In the genomic region with DNA sequence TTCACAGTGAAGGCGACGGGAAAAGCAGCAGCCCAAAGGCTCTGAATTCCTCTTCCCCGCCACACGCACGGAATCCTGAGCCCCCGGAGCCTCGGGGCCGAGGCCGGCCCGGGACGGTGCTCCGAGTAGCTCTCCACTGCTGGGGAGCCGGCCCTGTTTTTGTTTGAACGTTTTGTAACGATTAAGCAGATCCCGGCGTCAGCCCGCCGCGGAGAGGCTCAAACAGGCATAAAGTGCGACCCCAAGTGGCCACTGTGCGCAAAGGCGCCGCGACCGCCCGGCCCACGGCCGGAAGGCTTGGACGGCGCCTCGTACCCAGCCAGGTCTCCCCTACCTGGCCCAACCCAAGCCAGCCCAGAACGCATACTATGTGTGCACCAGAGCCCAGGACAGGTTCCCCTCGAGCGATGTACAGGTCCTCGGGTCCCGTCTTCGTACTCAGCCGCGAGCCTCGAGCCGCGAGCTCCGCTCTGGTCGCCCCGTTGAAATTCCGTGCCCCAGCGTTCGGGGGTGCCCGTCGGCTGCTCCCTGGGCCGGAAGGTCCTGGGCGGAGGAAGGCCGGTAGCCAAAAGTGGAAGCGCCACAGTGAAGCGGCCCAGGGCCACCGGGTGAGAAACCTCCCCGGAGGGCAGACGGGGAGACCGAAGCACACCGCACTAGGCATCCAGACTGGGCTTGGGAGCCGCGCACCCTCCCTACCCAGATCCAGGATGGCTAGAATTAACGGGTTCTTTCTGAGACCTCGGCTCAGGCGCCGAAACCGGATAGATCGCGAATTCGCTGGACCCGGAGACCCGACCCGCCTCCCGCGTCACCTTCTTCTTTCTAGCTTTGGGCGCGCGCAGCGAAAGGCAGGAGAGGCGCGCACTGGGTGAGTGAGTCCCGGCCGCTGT, we compare ENCODE assay signal across 1 cellular context.
TF ChIP-seq lines count a peak whose summit lies in the region.

No MANE protein-coding gene starts in this region.

TF ChIP-seq in HepG2, 621 proteins besides CTCF, POLR2A, EP300 and RAD21 (continued from another document and continues in another):
- TF ChIP-seq ETV6 (CRISPR knock-in tag; conservative IDR thresholded peaks at IDR 0.05) = no peak
- TF ChIP-seq ZSCAN12 (CRISPR knock-in tag; IDR thresholded peaks at IDR 0.05) = no peak
- TF ChIP-seq, protein P1, sequence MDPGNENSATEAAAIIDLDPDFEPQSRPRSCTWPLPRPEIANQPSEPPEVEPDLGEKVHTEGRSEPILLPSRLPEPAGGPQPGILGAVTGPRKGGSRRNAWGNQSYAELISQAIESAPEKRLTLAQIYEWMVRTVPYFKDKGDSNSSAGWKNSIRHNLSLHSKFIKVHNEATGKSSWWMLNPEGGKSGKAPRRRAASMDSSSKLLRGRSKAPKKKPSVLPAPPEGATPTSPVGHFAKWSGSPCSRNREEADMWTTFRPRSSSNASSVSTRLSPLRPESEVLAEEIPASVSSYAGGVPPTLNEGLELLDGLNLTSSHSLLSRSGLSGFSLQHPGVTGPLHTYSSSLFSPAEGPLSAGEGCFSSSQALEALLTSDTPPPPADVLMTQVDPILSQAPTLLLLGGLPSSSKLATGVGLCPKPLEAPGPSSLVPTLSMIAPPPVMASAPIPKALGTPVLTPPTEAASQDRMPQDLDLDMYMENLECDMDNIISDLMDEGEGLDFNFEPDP (CRISPR knock-in tag; conservative IDR thresholded peaks at IDR 0.05) = no peak
- TF ChIP-seq, protein P2, sequence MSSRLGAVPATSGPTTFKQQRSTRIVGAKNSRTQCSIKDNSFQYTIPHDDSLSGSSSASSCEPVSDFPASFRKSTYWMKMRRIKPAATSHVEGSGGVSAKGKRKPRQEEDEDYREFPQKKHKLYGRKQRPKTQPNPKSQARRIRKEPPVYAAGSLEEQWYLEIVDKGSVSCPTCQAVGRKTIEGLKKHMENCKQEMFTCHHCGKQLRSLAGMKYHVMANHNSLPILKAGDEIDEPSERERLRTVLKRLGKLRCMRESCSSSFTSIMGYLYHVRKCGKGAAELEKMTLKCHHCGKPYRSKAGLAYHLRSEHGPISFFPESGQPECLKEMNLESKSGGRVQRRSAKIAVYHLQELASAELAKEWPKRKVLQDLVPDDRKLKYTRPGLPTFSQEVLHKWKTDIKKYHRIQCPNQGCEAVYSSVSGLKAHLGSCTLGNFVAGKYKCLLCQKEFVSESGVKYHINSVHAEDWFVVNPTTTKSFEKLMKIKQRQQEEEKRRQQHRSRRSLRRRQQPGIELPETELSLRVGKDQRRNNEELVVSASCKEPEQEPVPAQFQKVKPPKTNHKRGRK (CRISPR knock-in tag; IDR thresholded peaks at IDR 0.05) = no peak
- TF ChIP-seq ZNF329 (CRISPR knock-in tag; IDR thresholded peaks at IDR 0.05; ENCODE audit: low read depth) = peak; percentile 17; the same call in 1 of the 2 replicates
- TF ChIP-seq IRF2 (CRISPR knock-in tag; IDR thresholded peaks at IDR 0.05) = no peak
- peak; percentile 54; the same call in 1 of the 2 replicates for TF ChIP-seq WIZ (CRISPR knock-in tag; IDR thresholded peaks at IDR 0.05)
- no peak for TF ChIP-seq SMYD3 (CRISPR knock-in tag; IDR thresholded peaks at IDR 0.05)
- TF ChIP-seq, protein P3, sequence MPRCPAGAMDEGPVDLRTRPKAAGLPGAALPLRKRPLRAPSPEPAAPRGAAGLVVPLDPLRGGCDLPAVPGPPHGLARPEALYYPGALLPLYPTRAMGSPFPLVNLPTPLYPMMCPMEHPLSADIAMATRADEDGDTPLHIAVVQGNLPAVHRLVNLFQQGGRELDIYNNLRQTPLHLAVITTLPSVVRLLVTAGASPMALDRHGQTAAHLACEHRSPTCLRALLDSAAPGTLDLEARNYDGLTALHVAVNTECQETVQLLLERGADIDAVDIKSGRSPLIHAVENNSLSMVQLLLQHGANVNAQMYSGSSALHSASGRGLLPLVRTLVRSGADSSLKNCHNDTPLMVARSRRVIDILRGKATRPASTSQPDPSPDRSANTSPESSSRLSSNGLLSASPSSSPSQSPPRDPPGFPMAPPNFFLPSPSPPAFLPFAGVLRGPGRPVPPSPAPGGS (CRISPR knock-in tag; IDR thresholded peaks at IDR 0.05) = peak; percentile 94
- TF ChIP-seq SRF (IDR thresholded peaks at IDR 0.05; ENCODE audit: low read depth, low read length) = no peak
- no peak for TF ChIP-seq ATAD3A (CRISPR knock-in tag; IDR thresholded peaks at IDR 0.05)
- TF ChIP-seq HHEX (CRISPR knock-in tag; IDR thresholded peaks at IDR 0.05) = no peak
- TF ChIP-seq, protein P4, sequence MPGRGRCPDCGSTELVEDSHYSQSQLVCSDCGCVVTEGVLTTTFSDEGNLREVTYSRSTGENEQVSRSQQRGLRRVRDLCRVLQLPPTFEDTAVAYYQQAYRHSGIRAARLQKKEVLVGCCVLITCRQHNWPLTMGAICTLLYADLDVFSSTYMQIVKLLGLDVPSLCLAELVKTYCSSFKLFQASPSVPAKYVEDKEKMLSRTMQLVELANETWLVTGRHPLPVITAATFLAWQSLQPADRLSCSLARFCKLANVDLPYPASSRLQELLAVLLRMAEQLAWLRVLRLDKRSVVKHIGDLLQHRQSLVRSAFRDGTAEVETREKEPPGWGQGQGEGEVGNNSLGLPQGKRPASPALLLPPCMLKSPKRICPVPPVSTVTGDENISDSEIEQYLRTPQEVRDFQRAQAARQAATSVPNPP (CRISPR knock-in tag; IDR thresholded peaks at IDR 0.05) = 0 out of 2 replicates have a peak, but pooled peaks have one; percentile 53
- TF ChIP-seq ZNF232 (CRISPR knock-in tag; IDR thresholded peaks at IDR 0.05; ENCODE audit: borderline replicate concordance) = 0 out of 2 replicates have a peak, but pooled peaks have one; percentile 81
- TF ChIP-seq ZNF337 (CRISPR knock-in tag; IDR thresholded peaks at IDR 0.05; ENCODE audit: borderline replicate concordance, low read depth) = peak; percentile 87; the same call in 1 of the 2 replicates
- TF ChIP-seq, protein P5, sequence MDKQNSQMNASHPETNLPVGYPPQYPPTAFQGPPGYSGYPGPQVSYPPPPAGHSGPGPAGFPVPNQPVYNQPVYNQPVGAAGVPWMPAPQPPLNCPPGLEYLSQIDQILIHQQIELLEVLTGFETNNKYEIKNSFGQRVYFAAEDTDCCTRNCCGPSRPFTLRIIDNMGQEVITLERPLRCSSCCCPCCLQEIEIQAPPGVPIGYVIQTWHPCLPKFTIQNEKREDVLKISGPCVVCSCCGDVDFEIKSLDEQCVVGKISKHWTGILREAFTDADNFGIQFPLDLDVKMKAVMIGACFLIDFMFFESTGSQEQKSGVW (CRISPR knock-in tag; IDR thresholded peaks at IDR 0.05; ENCODE audit: borderline replicate concordance) = no peak
- TF ChIP-seq, protein P6, sequence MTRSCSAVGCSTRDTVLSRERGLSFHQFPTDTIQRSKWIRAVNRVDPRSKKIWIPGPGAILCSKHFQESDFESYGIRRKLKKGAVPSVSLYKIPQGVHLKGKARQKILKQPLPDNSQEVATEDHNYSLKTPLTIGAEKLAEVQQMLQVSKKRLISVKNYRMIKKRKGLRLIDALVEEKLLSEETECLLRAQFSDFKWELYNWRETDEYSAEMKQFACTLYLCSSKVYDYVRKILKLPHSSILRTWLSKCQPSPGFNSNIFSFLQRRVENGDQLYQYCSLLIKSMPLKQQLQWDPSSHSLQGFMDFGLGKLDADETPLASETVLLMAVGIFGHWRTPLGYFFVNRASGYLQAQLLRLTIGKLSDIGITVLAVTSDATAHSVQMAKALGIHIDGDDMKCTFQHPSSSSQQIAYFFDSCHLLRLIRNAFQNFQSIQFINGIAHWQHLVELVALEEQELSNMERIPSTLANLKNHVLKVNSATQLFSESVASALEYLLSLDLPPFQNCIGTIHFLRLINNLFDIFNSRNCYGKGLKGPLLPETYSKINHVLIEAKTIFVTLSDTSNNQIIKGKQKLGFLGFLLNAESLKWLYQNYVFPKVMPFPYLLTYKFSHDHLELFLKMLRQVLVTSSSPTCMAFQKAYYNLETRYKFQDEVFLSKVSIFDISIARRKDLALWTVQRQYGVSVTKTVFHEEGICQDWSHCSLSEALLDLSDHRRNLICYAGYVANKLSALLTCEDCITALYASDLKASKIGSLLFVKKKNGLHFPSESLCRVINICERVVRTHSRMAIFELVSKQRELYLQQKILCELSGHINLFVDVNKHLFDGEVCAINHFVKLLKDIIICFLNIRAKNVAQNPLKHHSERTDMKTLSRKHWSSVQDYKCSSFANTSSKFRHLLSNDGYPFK (CRISPR knock-in tag; IDR thresholded peaks at IDR 0.05; ENCODE audit: borderline replicate concordance) = peak; percentile 47; the same call in 1 of the 2 replicates
- no peak for TF ChIP-seq HNRNPL (IDR thresholded peaks at IDR 0.05; ENCODE audit: low read depth, low read length)
- TF ChIP-seq YEATS4 (CRISPR knock-in tag; IDR thresholded peaks at IDR 0.05; ENCODE audit: borderline replicate concordance) = peak; percentile 47; the same call in 1 of the 2 replicates
- no peak for TF ChIP-seq IKZF4 (CRISPR knock-in tag; IDR thresholded peaks at IDR 0.05; ENCODE audit: borderline replicate concordance, low read depth, not compliant biosample characterization)
- no peak for TF ChIP-seq PRPF4 (IDR thresholded peaks at IDR 0.05; ENCODE audit: low read depth, low read length, poor library complexity, severe bottlenecking)
- TF ChIP-seq, protein P7, sequence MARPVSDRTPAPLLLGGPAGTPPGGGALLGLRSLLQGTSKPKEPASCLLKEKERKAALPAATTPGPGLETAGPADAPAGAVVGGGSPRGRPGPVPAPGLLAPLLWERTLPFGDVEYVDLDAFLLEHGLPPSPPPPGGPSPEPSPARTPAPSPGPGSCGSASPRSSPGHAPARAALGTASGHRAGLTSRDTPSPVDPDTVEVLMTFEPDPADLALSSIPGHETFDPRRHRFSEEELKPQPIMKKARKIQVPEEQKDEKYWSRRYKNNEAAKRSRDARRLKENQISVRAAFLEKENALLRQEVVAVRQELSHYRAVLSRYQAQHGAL (CRISPR knock-in tag; IDR thresholded peaks at IDR 0.05; ENCODE audit: not compliant biosample characterization) = no peak
- TF ChIP-seq ONECUT2 (CRISPR knock-in tag; IDR thresholded peaks at IDR 0.05) = no peak
- TF ChIP-seq, protein P8, sequence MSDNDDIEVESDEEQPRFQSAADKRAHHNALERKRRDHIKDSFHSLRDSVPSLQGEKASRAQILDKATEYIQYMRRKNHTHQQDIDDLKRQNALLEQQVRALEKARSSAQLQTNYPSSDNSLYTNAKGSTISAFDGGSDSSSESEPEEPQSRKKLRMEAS (IDR thresholded peaks at IDR 0.05) = no peak
- no peak for TF ChIP-seq MIER3 (CRISPR knock-in tag; IDR thresholded peaks at IDR 0.05; ENCODE audit: borderline replicate concordance)
- TF ChIP-seq ZMYM4 (CRISPR knock-in tag; IDR thresholded peaks at IDR 0.05) = no peak; the same call in 1 of the 2 replicates
- TF ChIP-seq, protein P9, sequence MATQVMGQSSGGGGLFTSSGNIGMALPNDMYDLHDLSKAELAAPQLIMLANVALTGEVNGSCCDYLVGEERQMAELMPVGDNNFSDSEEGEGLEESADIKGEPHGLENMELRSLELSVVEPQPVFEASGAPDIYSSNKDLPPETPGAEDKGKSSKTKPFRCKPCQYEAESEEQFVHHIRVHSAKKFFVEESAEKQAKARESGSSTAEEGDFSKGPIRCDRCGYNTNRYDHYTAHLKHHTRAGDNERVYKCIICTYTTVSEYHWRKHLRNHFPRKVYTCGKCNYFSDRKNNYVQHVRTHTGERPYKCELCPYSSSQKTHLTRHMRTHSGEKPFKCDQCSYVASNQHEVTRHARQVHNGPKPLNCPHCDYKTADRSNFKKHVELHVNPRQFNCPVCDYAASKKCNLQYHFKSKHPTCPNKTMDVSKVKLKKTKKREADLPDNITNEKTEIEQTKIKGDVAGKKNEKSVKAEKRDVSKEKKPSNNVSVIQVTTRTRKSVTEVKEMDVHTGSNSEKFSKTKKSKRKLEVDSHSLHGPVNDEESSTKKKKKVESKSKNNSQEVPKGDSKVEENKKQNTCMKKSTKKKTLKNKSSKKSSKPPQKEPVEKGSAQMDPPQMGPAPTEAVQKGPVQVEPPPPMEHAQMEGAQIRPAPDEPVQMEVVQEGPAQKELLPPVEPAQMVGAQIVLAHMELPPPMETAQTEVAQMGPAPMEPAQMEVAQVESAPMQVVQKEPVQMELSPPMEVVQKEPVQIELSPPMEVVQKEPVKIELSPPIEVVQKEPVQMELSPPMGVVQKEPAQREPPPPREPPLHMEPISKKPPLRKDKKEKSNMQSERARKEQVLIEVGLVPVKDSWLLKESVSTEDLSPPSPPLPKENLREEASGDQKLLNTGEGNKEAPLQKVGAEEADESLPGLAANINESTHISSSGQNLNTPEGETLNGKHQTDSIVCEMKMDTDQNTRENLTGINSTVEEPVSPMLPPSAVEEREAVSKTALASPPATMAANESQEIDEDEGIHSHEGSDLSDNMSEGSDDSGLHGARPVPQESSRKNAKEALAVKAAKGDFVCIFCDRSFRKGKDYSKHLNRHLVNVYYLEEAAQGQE (IDR thresholded peaks at IDR 0.05; ENCODE audit: borderline replicate concordance in 1 of 2, low read depth in 1 of 2, low read length in 2 of 2) = no peak
- TF ChIP-seq ZNF674 (CRISPR knock-in tag; IDR thresholded peaks at IDR 0.05; ENCODE audit: low read depth) = no peak
- no peak for TF ChIP-seq ARNT (IDR thresholded peaks at IDR 0.05)
- TF ChIP-seq TARDBP (CRISPR knock-in tag; IDR thresholded peaks at IDR 0.05) = peak; percentile 37
- TF ChIP-seq ZNF878 (CRISPR knock-in tag; IDR thresholded peaks at IDR 0.05) = no peak
- TF ChIP-seq ZNF562 (CRISPR knock-in tag; IDR thresholded peaks at IDR 0.05; ENCODE audit: borderline replicate concordance) = no peak
- TF ChIP-seq CENPX (CRISPR knock-in tag; IDR thresholded peaks at IDR 0.05) = no peak
- no peak for TF ChIP-seq HOXA7 (CRISPR knock-in tag; IDR thresholded peaks at IDR 0.05)
- TF ChIP-seq JUN (CRISPR knock-in tag; IDR thresholded peaks at IDR 0.05) = no peak
- TF ChIP-seq, protein P10, sequence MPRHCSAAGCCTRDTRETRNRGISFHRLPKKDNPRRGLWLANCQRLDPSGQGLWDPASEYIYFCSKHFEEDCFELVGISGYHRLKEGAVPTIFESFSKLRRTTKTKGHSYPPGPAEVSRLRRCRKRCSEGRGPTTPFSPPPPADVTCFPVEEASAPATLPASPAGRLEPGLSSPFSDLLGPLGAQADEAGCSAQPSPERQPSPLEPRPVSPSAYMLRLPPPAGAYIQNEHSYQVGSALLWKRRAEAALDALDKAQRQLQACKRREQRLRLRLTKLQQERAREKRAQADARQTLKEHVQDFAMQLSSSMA (CRISPR knock-in tag; IDR thresholded peaks at IDR 0.05) = 0 out of 2 replicates have a peak, but pooled peaks have one; percentile 52
- no peak for TF ChIP-seq RFX1 (IDR thresholded peaks at IDR 0.05)
- no peak for TF ChIP-seq SOX6 (IDR thresholded peaks at IDR 0.05)
- TF ChIP-seq SOX6 (CRISPR knock-in tag; IDR thresholded peaks at IDR 0.05) = peak; percentile 54
- TF ChIP-seq ZNF383 (CRISPR knock-in tag; IDR thresholded peaks at IDR 0.05; ENCODE audit: borderline replicate concordance) = no peak
- peak; percentile 75 for TF ChIP-seq XRCC5 (optimal IDR thresholded peaks at IDR 0.05; ENCODE audit: low read length)
- TF ChIP-seq, protein P11, sequence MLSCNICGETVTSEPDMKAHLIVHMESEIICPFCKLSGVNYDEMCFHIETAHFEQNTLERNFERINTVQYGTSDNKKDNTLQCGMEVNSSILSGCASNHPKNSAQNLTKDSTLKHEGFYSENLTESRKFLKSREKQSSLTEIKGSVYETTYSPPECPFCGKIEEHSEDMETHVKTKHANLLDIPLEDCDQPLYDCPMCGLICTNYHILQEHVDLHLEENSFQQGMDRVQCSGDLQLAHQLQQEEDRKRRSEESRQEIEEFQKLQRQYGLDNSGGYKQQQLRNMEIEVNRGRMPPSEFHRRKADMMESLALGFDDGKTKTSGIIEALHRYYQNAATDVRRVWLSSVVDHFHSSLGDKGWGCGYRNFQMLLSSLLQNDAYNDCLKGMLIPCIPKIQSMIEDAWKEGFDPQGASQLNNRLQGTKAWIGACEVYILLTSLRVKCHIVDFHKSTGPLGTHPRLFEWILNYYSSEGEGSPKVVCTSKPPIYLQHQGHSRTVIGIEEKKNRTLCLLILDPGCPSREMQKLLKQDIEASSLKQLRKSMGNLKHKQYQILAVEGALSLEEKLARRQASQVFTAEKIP (CRISPR knock-in tag; IDR thresholded peaks at IDR 0.05; ENCODE audit: borderline replicate concordance) = no peak
- no peak for TF ChIP-seq ZBTB20 (CRISPR knock-in tag; IDR thresholded peaks at IDR 0.05; ENCODE audit: borderline replicate concordance, low read depth)
- TF ChIP-seq HMG20A (CRISPR knock-in tag; IDR thresholded peaks at IDR 0.05; ENCODE audit: borderline replicate concordance) = no peak
